In the genomic region with DNA sequence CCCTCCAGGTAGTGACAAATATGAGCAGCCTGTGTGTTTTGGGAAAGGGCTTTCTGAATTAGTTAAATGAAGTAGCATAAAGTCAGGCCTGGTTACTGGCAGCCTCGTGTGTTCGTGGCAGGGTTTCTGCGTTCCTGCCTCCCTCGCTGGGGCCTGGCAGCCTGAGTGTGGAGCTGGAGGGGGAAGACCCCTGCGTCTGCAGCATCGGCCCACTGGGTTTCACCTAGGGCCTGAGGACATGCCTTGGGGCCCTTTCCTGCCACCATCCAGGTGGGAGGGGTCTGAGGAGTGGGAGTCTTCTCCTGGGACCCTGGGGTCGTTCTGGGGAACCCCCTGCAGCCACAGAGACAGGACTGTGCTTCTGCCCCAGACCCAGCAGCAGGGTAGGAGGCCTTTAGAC, we compare ENCODE assay signal across 15 cellular contexts. TPM values are rescaled to one million over a fixed set of nuclear protein-coding genes. Genes with fewer than 3 reads are reported as not detected.
A peak's percentile ranks its signal among the peaks of the same experiment; 100 is the strongest.
DNase-seq lines count a peak whose midpoint lies in the region; ATAC-seq, FAIRE-seq and TF ChIP-seq lines count a peak whose summit lies in the region.
"Had no signal": no experiment of that assay in that cellular context is flagged by ENCODE, and none has a peak within 500 bp of the region (broad histone marks: within the 10 kb centered on the region; RNA-seq: fewer than 3 reads in every experiment).

No MANE protein-coding gene starts in this region.

- H4K8ac ChIP-seq in H1 (ENCODE audit: extremely low read depth, insufficient read depth, low read length) = peak overlapping the region; percentile 25; the same call in 1 of the 2 replicates

- in situ Hi-C loops in GM13976 (cut with MboI; ENCODE audit: low sequenced_read_pairs, unreplicated experiment) = no loop called here

- no peak for TF ChIP-seq POLR2A in H1 (IDR thresholded peaks at IDR 0.05; ENCODE audit: control extremely low read depth in 1 of 2, low read depth in 2 of 2, low read length in 2 of 2)

- H3K23me2 ChIP-seq in H1 (ENCODE audit: low read depth, low read length) = no peaks in the 10 kb centered on the region

- H3K4me2 ChIP-seq in H1 (ENCODE audit: insufficient read depth in 1 of 2, low read depth in 2 of 2, low read length in 2 of 2) = no peak overlapping the region

- no peaks in the 10 kb centered on the region for H3K27me3 ChIP-seq in H1 (replicated peaks in 1 of 4; ENCODE audit: control insufficient read depth in 3 of 4, extremely low read depth in 1 of 4, insufficient read depth in 3 of 4, low read length in 3 of 4)
- H3K27me3 ChIP-seq: adrenal gland, gastroesophageal sphincter, pancreas had no signal

- no peak overlapping the region for H2BK20ac ChIP-seq in H1 (ENCODE audit: low read length)

- H3K56ac ChIP-seq in H1 (replicated peaks; ENCODE audit: insufficient read length, low read depth, low read length) = no peak overlapping the region

- peaks cover 2 to 3% of the 10 kb centered on the region in 2 experiments for H4K20me1 ChIP-seq in H1 (replicated peaks in 1 of 2; ENCODE audit: control insufficient read depth in 1 of 2, insufficient read depth in 2 of 2, low read length in 2 of 2)

- DNase-seq in GM13976 (ENCODE audit: low spot score) = peak; percentile 64
- DNase-seq in H1 (ENCODE audit: low read depth in 1 of 2, low spot score in 2 of 2) = no peak
- DNase-seq in NCI-H446 treated with DMSO at 0.1 percent for 48 hours (lab: John Stamatoyannopoulos, UW) = no peak
- no peak for DNase-seq in activated gamma-delta T cell treated with Interleukin-2 at 50 U/mL for 16 hours
- DNase-seq in NCI-H2196 treated with DMSO at 0.1 percent for 48 hours (lab: John Stamatoyannopoulos, UW; ENCODE audit: unreplicated experiment) = no peak
- DNase-seq: activated CD4-positive, alpha-beta T cell treated with anti-CD3 and anti-CD28 coated beads for 1 hour; adrenal gland; Calu3; pancreas; SHP77; stimulated activated CD4-positive, alpha-beta T cell treated with anti-CD3 and anti-CD28 coated beads, Interleukin-4, amount 100 ng/mL, for 1 hour had no signal

- H2BK120ac ChIP-seq in H1 (replicated peaks; ENCODE audit: low read depth, low read length) = no peak overlapping the region

- H2AK5ac ChIP-seq in H1 (ENCODE audit: low read depth, low read length) = no peak overlapping the region

- ATAC-seq in GM19467 (IDR thresholded peaks at IDR 0.05; ENCODE audit: unreplicated experiment) = peak; percentile 8
- ATAC-seq in HG03159 (IDR thresholded peaks at IDR 0.05; ENCODE audit: unreplicated experiment) = peak; percentile 13
- ATAC-seq in GM19452 (IDR thresholded peaks at IDR 0.05; ENCODE audit: unreplicated experiment) = no peak
- ATAC-seq: gastroesophageal sphincter, pancreas had no signal

- no peak overlapping the region for H3K23ac ChIP-seq in H1 (ENCODE audit: insufficient read length)

- WGBS in H1 (ENCODE audit: extremely low coverage in 1 of 2, insufficient coverage in 1 of 2, insufficient read length in 1 of 2, insufficient replicate concordance in 2 of 2, low coverage in 1 of 2, low lambda C conversion rate in 2 of 2, missing lambda C conversion rate in 1 of 2), 2 experiments = 93% methylated on average over 7 of the region's 7 CpGs; no CpG with 5 or more reads in 1 of the 2 experiments

- no peak overlapping the region for H3K9ac ChIP-seq in H1 (replicated peaks in 1 of 4; ENCODE audit: extremely low read depth in 1 of 4, low read depth in 3 of 4, low read length in 3 of 4)

- no peak overlapping the region for H2AFZ ChIP-seq in H1 (ENCODE audit: low read length)

- H2BK12ac ChIP-seq in H1 (ENCODE audit: low read depth, low read length) = no peak overlapping the region

- no peak for FAIRE-seq in H1 (lab: Jason Lieb, UNC)
- FAIRE-seq: pancreas had no signal

- H3K4me1 ChIP-seq in H1 (replicated peaks in 1 of 4; ENCODE audit: control insufficient read depth in 3 of 4, insufficient read depth in 4 of 4, low read length in 3 of 4) = no peaks in the 10 kb centered on the region
- H3K4me1 ChIP-seq: gastroesophageal sphincter, pancreas had no signal

- H3K9me3 ChIP-seq in H1 (ENCODE audit: insufficient read depth in 2 of 2, low read depth in 1 of 2, low read length in 1 of 2) = peaks cover 3 to 9% of the 10 kb centered on the region in 2 experiments; a peak in 2 of 4 replicates
- H3K9me3 ChIP-seq: adrenal gland, gastroesophageal sphincter, pancreas had no signal

- no peak overlapping the region for H2BK5ac ChIP-seq in H1 (ENCODE audit: low read depth, low read length)

- H3K14ac ChIP-seq in H1 (ENCODE audit: insufficient read length) = no peak overlapping the region

- TF ChIP-seq EP300 in H1 (IDR thresholded peaks at IDR 0.05; ENCODE audit: borderline replicate concordance in 1 of 2, low read depth in 2 of 2, low read length in 2 of 2) = no peak

- H3K79me2 ChIP-seq in H1 (ENCODE audit: control insufficient read depth in 1 of 2, insufficient read depth in 2 of 2, low read length in 2 of 2) = no peaks in the 10 kb centered on the region

- H3K36me3 ChIP-seq in H1 (ENCODE audit: control insufficient read depth in 2 of 4, insufficient read depth in 4 of 4, low read length in 3 of 4) = peaks cover 0 to 16% (median 9%) of the 10 kb centered on the region in 4 experiments; a peak in 4 of 8 replicates
- H3K36me3 ChIP-seq: pancreas had no signal

- no peak overlapping the region for H3K4me3 ChIP-seq in H1 (ENCODE audit: extremely low read depth in 1 of 4, insufficient read depth in 2 of 4, low read depth in 3 of 4, low read length in 4 of 4)
- H3K4me3 ChIP-seq: adrenal gland, gastroesophageal sphincter, pancreas had no signal

- TF ChIP-seq CTCF in GM13976 (IDR thresholded peaks at IDR 0.05; ENCODE audit: borderline replicate concordance, control extremely low read depth, extremely low read depth, insufficient read depth, missing control alignments) (no peak), H1 (IDR thresholded peaks at IDR 0.05; ENCODE audit: control extremely low read depth in 1 of 3, insufficient read depth in 1 of 3, low read depth in 1 of 3, low read length in 3 of 3) (no peak)

- TF ChIP-seq RAD21 in H1 (IDR thresholded peaks at IDR 0.05 in 1 of 2, conservative IDR thresholded peaks at IDR 0.05 in 1 of 2; ENCODE audit: low read depth in 2 of 2, low read length in 2 of 2) = no peak

- CTCF ChIA-PET in H1 (lab: Charles Lee; ENCODE audit: partially characterized antibody) = interaction anchor here (1.1 to 1.5 kb wide), 4 partner anchors 9 to 207 kb away, joined by 3 to 5 read pairs (median 4); no protein-coding TSS in a partner anchor

- no peaks in the 10 kb centered on the region for H3K79me1 ChIP-seq in H1 (ENCODE audit: low read depth, low read length)

- H3K18ac ChIP-seq in H1 (ENCODE audit: extremely low read depth, low read length) = no peak overlapping the region

- no peak overlapping the region for H4K91ac ChIP-seq in H1 (replicated peaks; ENCODE audit: insufficient read length, low read length)

- no peak overlapping the region for H3K27ac ChIP-seq in H1 (ENCODE audit: low read depth, low read length)
- H3K27ac ChIP-seq: adrenal gland, gastroesophageal sphincter, pancreas had no signal

- no peak overlapping the region for H3K4ac ChIP-seq in H1 (replicated peaks; ENCODE audit: insufficient read length, low read depth, low read length)

- no peak overlapping the region for H4K5ac ChIP-seq in H1 (ENCODE audit: insufficient read length, low read depth, low read length)

- POLR2A ChIA-PET in H1 (lab: Charles Lee; ENCODE audit: partially characterized antibody) = interaction anchor here (0.9 to 1.2 kb wide), 2 partner anchors 37 to 149 kb away, joined by 3 to 4 read pairs; no protein-coding TSS in a partner anchor

- H2BK15ac ChIP-seq in H1 (ENCODE audit: low read length) = no peak overlapping the region

TF ChIP-seq in H1, 55 proteins besides CTCF, POLR2A, EP300 and RAD21:
- TF ChIP-seq TBP (IDR thresholded peaks at IDR 0.05; ENCODE audit: low read depth, low read length) = no peak
- no peak for TF ChIP-seq NANOG (IDR thresholded peaks at IDR 0.05; ENCODE audit: insufficient read depth, low read depth, low read length, poor library complexity, severe bottlenecking)
- no peak for TF ChIP-seq CBX5 (IDR thresholded peaks at IDR 0.05; ENCODE audit: low read depth, low read length)
- no peak for TF ChIP-seq USF2 (IDR thresholded peaks at IDR 0.05; ENCODE audit: low read length)
- TF ChIP-seq RFX5 (IDR thresholded peaks at IDR 0.05; ENCODE audit: borderline replicate concordance, low read depth, low read length) = no peak

RNA-seq across cellular contexts. Expression of gene AMN, which starts 20.4 kb away (rescaled TPM):
- total RNA-seq in H1 (2021; fragmentation: NEBNext Ultra II Directional; extraction: Animal tissue kit (Norgen Biotek cat#: 25700)) = 0.99 and 1.5 TPM in 2 replicates
- polyA plus RNA-seq in H1 (2011; rRNA removed) = 0.77 and 1.5 TPM in 2 replicates
- polyA plus RNA-seq in H1 (2011; cell fraction: cytosol; rRNA removed) = 0.78 TPM
- polyA plus RNA-seq in H1 (2011; cell fraction: nucleus; rRNA removed) = 5.4 TPM
- polyA plus RNA-seq in H1 (2012, experiment 1 of 2) = 0.54 to 0.84 TPM (median 0.70 TPM) in 4 replicates
- 0.45 TPM for polyA plus RNA-seq in H1 (2012, experiment 2 of 2)
- 1.5 TPM for polyA plus RNA-seq in H1 (2013, experiment 1 of 2)
- polyA plus RNA-seq in H1 (2013, experiment 2 of 2) = 1.3 TPM
- 0.16 TPM in 1 of 2 replicates, not detected in the other for polyA minus RNA-seq in H1 (2011; rRNA and poly(A)+ RNA removed)
- polyA minus RNA-seq in H1 (2011; cell fraction: cytosol; rRNA and poly(A)+ RNA removed) = 0.59 TPM
- polyA minus RNA-seq in H1 (2011; cell fraction: nucleus; rRNA and poly(A)+ RNA removed) = 0.50 TPM
